10 cellular contexts compared by ENCODE assay signal in genomic region chr20:34842143-34842542, GRCh38.
"Had no signal": no experiment of that assay in that cellular context is flagged by ENCODE, and none has a peak within 500 bp of the region (broad histone marks: within the 10 kb centered on the region; RNA-seq: fewer than 3 reads in every experiment).

No MANE protein-coding gene starts in this region.

- H3K9ac ChIP-seq: GM23248, KMS-11 had no signal

- H3K4me2 ChIP-seq: KMS-11 had no signal

- FAIRE-seq: H54 had no signal

- H3K4me3 ChIP-seq: GM23248 had no signal

- H2AFZ ChIP-seq: GM23248 had no signal

- H3K4me3 Mint-ChIP-seq: H9, HFFc6 had no signal

- H3K9me3 Mint-ChIP-seq: H9, HFFc6 had no signal

- DNase-seq: GM23248, GOT3, H9, HCEC 1CT, HFFc6, IMR-90, KBM-7 had no signal

- H3K27ac Mint-ChIP-seq: H9, HFFc6 had no signal

- H3K4me1 Mint-ChIP-seq: H9 had no signal

- H3K27ac ChIP-seq: GM23248, HL-60, KMS-11 had no signal
